In the genomic region with DNA sequence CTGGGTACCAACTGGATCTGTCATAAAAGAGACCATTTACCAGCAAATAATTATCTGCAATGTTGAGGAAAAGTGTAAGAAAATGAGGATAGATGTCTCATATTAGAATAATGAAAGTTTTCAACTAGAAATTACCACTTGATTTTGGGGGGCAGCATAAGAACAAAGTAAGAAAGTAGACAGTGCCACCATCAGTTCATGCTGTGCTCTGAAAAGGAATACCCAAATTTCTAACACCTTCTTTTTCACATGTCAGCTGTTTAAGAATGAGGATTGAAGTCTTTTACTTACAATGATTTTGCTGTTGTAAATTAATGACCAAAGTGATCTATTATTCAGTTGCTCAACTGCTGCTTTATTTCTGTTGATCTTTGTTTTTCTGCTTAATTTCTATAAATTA, we compare ENCODE assay signal across 25 cellular contexts.
DNase-seq lines count a peak whose midpoint lies in the region; ATAC-seq and TF ChIP-seq lines count a peak whose summit lies in the region.
"Had no signal": no experiment of that assay in that cellular context is flagged by ENCODE, and none has a peak within 500 bp of the region (broad histone marks: within the 10 kb centered on the region; RNA-seq: fewer than 3 reads in every experiment).

No MANE protein-coding gene starts in this region.

- no peaks in the 10 kb centered on the region for H3K27me3 ChIP-seq in Karpas-422 (ENCODE audit: low read length)
- H3K27me3 ChIP-seq: right lobe of liver, tibial nerve had no signal

- H3K9ac ChIP-seq in Karpas-422 (ENCODE audit: low read length): peak overlapping the region; percentile 53; the same call in 1 of the 2 replicates

- H3K4me3 Mint-ChIP-seq in glutamatergic neuron (ENCODE audit: unreplicated experiment): no peak overlapping the region
- H3K4me3 Mint-ChIP-seq: activated naive CD8-positive, alpha-beta T cell treated with anti-CD3 and anti-CD28 coated beads for 36 hours; activated T-helper 17 cell treated with anti-CD3 and anti-CD28 coated beads, Interleukin-2, amount 50 U/mL, for 72 hours; B cell; nephron progenitor cell; stimulated activated naive CD8-positive, alpha-beta T cell treated with anti-CD3 and anti-CD28 coated beads, Interleukin-15, Interleukin-2, amounts not matched to agents 100 ng/mL and 50 ng/mL, for 24 hours had no signal

- no peaks in the 10 kb centered on the region for H3K27me3 Mint-ChIP-seq in glutamatergic neuron (ENCODE audit: unreplicated experiment)
- H3K27me3 Mint-ChIP-seq: activated naive CD8-positive, alpha-beta T cell treated with anti-CD3 and anti-CD28 coated beads for 36 hours; activated T-helper 17 cell treated with anti-CD3 and anti-CD28 coated beads, Interleukin-2, amount 50 U/mL, for 72 hours; B cell; stimulated activated naive CD8-positive, alpha-beta T cell treated with anti-CD3 and anti-CD28 coated beads, Interleukin-15, Interleukin-2, amounts not matched to agents 100 ng/mL and 50 ng/mL, for 24 hours had no signal

- H3K9me3 ChIP-seq in Karpas-422 (ENCODE audit: low read length): no peaks in the 10 kb centered on the region
- H3K9me3 ChIP-seq: mucosa of descending colon, right lobe of liver, tibial nerve had no signal

- no peaks in the 10 kb centered on the region for H3K79me2 ChIP-seq in Karpas-422 (ENCODE audit: low read length)

- no peak for TF ChIP-seq CTCF in glutamatergic neuron (IDR thresholded peaks at IDR 0.05; ENCODE audit: partially characterized antibody, unreplicated experiment)

- H3K4me1 Mint-ChIP-seq in glutamatergic neuron (ENCODE audit: low read depth, unreplicated experiment): peaks cover 20% of the 10 kb centered on the region
- H3K4me1 Mint-ChIP-seq: activated naive CD8-positive, alpha-beta T cell treated with anti-CD3 and anti-CD28 coated beads for 36 hours; activated T-helper 17 cell treated with anti-CD3 and anti-CD28 coated beads, Interleukin-2, amount 50 U/mL, for 72 hours; B cell had no signal

- H3K4me1 ChIP-seq in Karpas-422 (ENCODE audit: low read length): peaks cover 63% of the 10 kb centered on the region
- H3K4me1 ChIP-seq: right lobe of liver, tibial nerve had no signal

- DNase-seq in NCI-H1694 treated with DMSO at 0.1 percent for 48 hours (lab: John Stamatoyannopoulos, UW): peak; percentile 40
- no peak for DNase-seq in NCI-H1694 (lab: John Stamatoyannopoulos, UW)
- DNase-seq in Karpas-422: peak; percentile 83
- DNase-seq in RKO (ENCODE audit: low spot score): peak; percentile 11
- DNase-seq in glutamatergic neuron: no peak
- no peak for DNase-seq in ecto neural progenitor cell (ENCODE audit: low spot score)
- no peak for DNase-seq in MV-4-11 (lab: John Stamatoyannopoulos, UW)
- DNase-seq: activated CD4-positive, alpha-beta T cell treated with anti-CD3 and anti-CD28 coated beads, Interleukin-2, amount 50 U/mL, for 1 hour; activated naive CD8-positive, alpha-beta T cell treated with anti-CD3 and anti-CD28 coated beads for 36 hours; effector CD8-positive, alpha-beta T cell; H7; hypothalamus; mucosa of descending colon; NCI-H2029 treated with DMSO at 0.1 percent for 48 hours; NCI-H510A; nephron progenitor cell; right lobe of liver; SHP77 treated with DMSO at 0.1 percent for 48 hours; T-helper 2 cell had no signal

- H2AFZ ChIP-seq in Karpas-422 (ENCODE audit: low read length): peak overlapping the region; percentile 63

- no peaks in the 10 kb centered on the region for H4K20me1 ChIP-seq in Karpas-422 (ENCODE audit: insufficient read depth, low read depth, low read length)

- H3K27ac ChIP-seq in Karpas-422 (ENCODE audit: low read length): peak overlapping the region; percentile 92
- H3K27ac ChIP-seq: 22Rv1, right lobe of liver, tibial nerve had no signal

- H3K9me3 Mint-ChIP-seq in glutamatergic neuron (ENCODE audit: unreplicated experiment): no peaks in the 10 kb centered on the region
- H3K9me3 Mint-ChIP-seq: activated naive CD8-positive, alpha-beta T cell treated with anti-CD3 and anti-CD28 coated beads for 36 hours; activated T-helper 17 cell treated with anti-CD3 and anti-CD28 coated beads, Interleukin-2, amount 50 U/mL, for 72 hours; nephron progenitor cell had no signal

- H3K4me2 ChIP-seq in Karpas-422 (ENCODE audit: low read depth, low read length, poor library complexity, severe bottlenecking): peak overlapping the region; percentile 53

- H3K9me2 ChIP-seq in Karpas-422 (replicated peaks; ENCODE audit: insufficient read depth, low read length): no peaks in the 10 kb centered on the region

- no peak overlapping the region for H3K4me3 ChIP-seq in Karpas-422 (ENCODE audit: low read length)
- H3K4me3 ChIP-seq: mucosa of descending colon, right lobe of liver, tibial nerve had no signal

- no peak for ATAC-seq in HG03135 (IDR thresholded peaks at IDR 0.05; ENCODE audit: unreplicated experiment)
- ATAC-seq: activated T-helper 17 cell treated with anti-CD3 and anti-CD28 coated beads, Interleukin-2, amount 50 U/mL, for 72 hours; mucosa of descending colon; right lobe of liver had no signal

- no peaks in the 10 kb centered on the region for H3K36me3 Mint-ChIP-seq in glutamatergic neuron (ENCODE audit: unreplicated experiment)
- H3K36me3 Mint-ChIP-seq: activated naive CD8-positive, alpha-beta T cell treated with anti-CD3 and anti-CD28 coated beads for 36 hours had no signal

- no peaks in the 10 kb centered on the region for H3K36me3 ChIP-seq in Karpas-422 (ENCODE audit: insufficient read depth, low read length)
- H3K36me3 ChIP-seq: right lobe of liver, tibial nerve had no signal

- H3K27ac Mint-ChIP-seq in glutamatergic neuron (ENCODE audit: unreplicated experiment): peak overlapping the region; percentile 82
- H3K27ac Mint-ChIP-seq: activated naive CD8-positive, alpha-beta T cell treated with anti-CD3 and anti-CD28 coated beads for 36 hours; activated T-helper 17 cell treated with anti-CD3 and anti-CD28 coated beads, Interleukin-2, amount 50 U/mL, for 72 hours; B cell; nephron progenitor cell; stimulated activated naive CD8-positive, alpha-beta T cell treated with anti-CD3 and anti-CD28 coated beads, Interleukin-15, Interleukin-2, amounts not matched to agents 100 ng/mL and 50 ng/mL, for 24 hours had no signal

Comparison
In these comparisons a context has a peak if more than half of its experiments do, and no peak if none do; other contexts are left out.
1. DNase-seq: peak in NCI-H1694 treated with DMSO at 0.1 percent for 48 hours (single experiment), Karpas-422 (single experiment) and RKO (single experiment); none in NCI-H1694 (single experiment), glutamatergic neuron (single experiment), ecto neural progenitor cell (single experiment) and MV-4-11 (single experiment).